Comparison of ENCODE assay signal across 18 cellular contexts in the genomic region with DNA sequence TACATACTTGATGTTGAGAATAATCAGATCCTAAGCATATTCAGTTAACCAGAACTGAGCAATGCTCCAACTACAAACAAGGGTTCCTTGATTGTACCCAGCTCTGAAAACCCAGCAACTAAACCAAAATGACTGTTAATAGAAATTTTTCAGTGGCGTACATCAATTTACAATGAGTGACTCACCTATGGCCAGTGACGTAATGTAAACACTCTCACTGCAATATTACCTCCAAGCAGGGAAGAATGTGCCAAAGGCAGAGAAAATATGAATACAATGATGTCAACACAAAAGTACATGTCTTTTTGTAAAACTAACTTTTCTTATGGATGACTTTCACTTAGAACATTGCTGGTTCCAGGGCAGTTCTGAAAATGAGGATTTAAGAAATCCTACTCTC.
A peak's percentile ranks its signal among the peaks of the same experiment; 100 is the strongest.
DNase-seq lines count a peak whose midpoint lies in the region; ATAC-seq and TF ChIP-seq lines count a peak whose summit lies in the region.
"Had no signal": no experiment of that assay in that cellular context is flagged by ENCODE, and none has a peak within 500 bp of the region (broad histone marks: within the 10 kb centered on the region; RNA-seq: fewer than 3 reads in every experiment).

No MANE protein-coding gene starts in this region.

- H2BK5ac ChIP-seq in trophoblast cell (ENCODE audit: low read depth, low read length, poor library complexity), result no peak overlapping the region

- H2AK5ac ChIP-seq in trophoblast cell (ENCODE audit: low read length), result no peak overlapping the region

- no peak overlapping the region for H3K9ac ChIP-seq in trophoblast cell (ENCODE audit: low read length)
- H3K9ac ChIP-seq: GM23248, SK-N-SH had no signal

- H3K27me3 ChIP-seq in trophoblast cell (ENCODE audit: insufficient read depth, low read length), result no peaks in the 10 kb centered on the region

- H3K36me3 ChIP-seq in trophoblast cell (ENCODE audit: control insufficient read depth in 1 of 2, insufficient read depth in 2 of 2, low read length in 2 of 2), result no peaks in the 10 kb centered on the region

- no peak overlapping the region for H3K4me2 ChIP-seq in trophoblast cell (ENCODE audit: low read length)
- H3K4me2 ChIP-seq: SK-N-SH had no signal

- H3K4me3 ChIP-seq in astrocyte of the cerebellum (ENCODE audit: low read depth, low read length) (no peak overlapping the region), trophoblast cell (ENCODE audit: low read depth, low read length) (no peak overlapping the region)
- H3K4me3 ChIP-seq: GM23248 had no signal

- no peaks in the 10 kb centered on the region for H3K4me1 ChIP-seq in trophoblast cell (ENCODE audit: control insufficient read depth in 1 of 2, insufficient read depth in 2 of 2, low read length in 2 of 2)

- H2BK120ac ChIP-seq in trophoblast cell (ENCODE audit: insufficient read depth, low read length, poor library complexity), result no peak overlapping the region

- TF ChIP-seq CTCF in astrocyte of the cerebellum (IDR thresholded peaks at IDR 0.05; ENCODE audit: low read depth, low read length, missing control alignments), result no peak

- H4K12ac ChIP-seq in trophoblast cell (ENCODE audit: low read depth, low read length), result no peak overlapping the region

- DNase-seq in DMS53 (lab: John Stamatoyannopoulos, UW) (peak; percentile 71), HT1080 (ENCODE audit: low read depth) (peak; percentile 52), astrocyte of the cerebellum (ENCODE audit: low read depth) (peak; percentile 64), trophoblast cell (peak; percentile 64 to 91), NCI-H128 (lab: John Stamatoyannopoulos, UW; ENCODE audit: unreplicated experiment) (no peak), HuH-7.5 (ENCODE audit: low spot score) (no peak), NCI-H2196 treated with DMSO at 0.1 percent for 48 hours (lab: John Stamatoyannopoulos, UW; ENCODE audit: unreplicated experiment) (no peak)
- DNase-seq: DMS 273 treated with DMSO at 0.1 percent for 48 hours, GDM1, GM23248, HCEC 1CT, KBM-7, NCI-H1436, NCI-H1930, NCI-H345, NCI-H524 treated with DMSO at 0.1 percent for 48 hours, SK-N-SH had no signal

- H4K91ac ChIP-seq in trophoblast cell (ENCODE audit: low read depth, low read length), result no peak overlapping the region

- H3K27ac ChIP-seq in trophoblast cell (ENCODE audit: low read depth, low read length), result no peak overlapping the region
- H3K27ac ChIP-seq: GM23248 had no signal

- H4K8ac ChIP-seq in trophoblast cell (ENCODE audit: low read depth, low read length), result no peak overlapping the region

- H3K79me2 ChIP-seq in trophoblast cell (ENCODE audit: control insufficient read depth, insufficient read depth, low read length, poor library complexity), result no peaks in the 10 kb centered on the region

- no peak overlapping the region for H3K18ac ChIP-seq in trophoblast cell (ENCODE audit: low read length)

- H3K9me3 ChIP-seq in trophoblast cell (ENCODE audit: insufficient read depth, low read depth, low read length), result no peaks in the 10 kb centered on the region
- H3K9me3 ChIP-seq: SK-N-SH had no signal

- no CpG with 5 or more reads among the region's 2 CpGs for WGBS in trophoblast cell (ENCODE audit: extremely low coverage, insufficient coverage, insufficient read length)

- in situ Hi-C loops in astrocyte of the cerebellum (cut with HindIII; ENCODE audit: low sequenced_read_pairs), result no loop called here

- H3K23ac ChIP-seq in trophoblast cell (ENCODE audit: low read length), result no peak overlapping the region

- no peak overlapping the region for H2AFZ ChIP-seq in trophoblast cell (ENCODE audit: insufficient read depth, low read length, poor library complexity)
- H2AFZ ChIP-seq: GM23248 had no signal

- no peak overlapping the region for H3K14ac ChIP-seq in trophoblast cell (ENCODE audit: low read length)

- ATAC-seq in GM18858 (IDR thresholded peaks at IDR 0.05; ENCODE audit: unreplicated experiment), result no peak

- H2BK12ac ChIP-seq in trophoblast cell (ENCODE audit: low read length), result no peak overlapping the region

- no peaks in the 10 kb centered on the region for H3K79me1 ChIP-seq in trophoblast cell (ENCODE audit: low read length)

- no peak overlapping the region for H3K4ac ChIP-seq in trophoblast cell (ENCODE audit: low read depth, low read length)

Comparison
In these comparisons a context has a peak if more than half of its experiments do, and no peak if none do; other contexts are left out.
1. DNase-seq: peak in DMS53 (single experiment), HT1080 (single experiment), astrocyte of the cerebellum (single experiment) and trophoblast cell (2 of 2); none in NCI-H128 (single experiment), HuH-7.5 (single experiment) and NCI-H2196 treated with DMSO at 0.1 percent for 48 hours (single experiment).